ENCODE assay signal across 23 cellular contexts in the genomic region with DNA sequence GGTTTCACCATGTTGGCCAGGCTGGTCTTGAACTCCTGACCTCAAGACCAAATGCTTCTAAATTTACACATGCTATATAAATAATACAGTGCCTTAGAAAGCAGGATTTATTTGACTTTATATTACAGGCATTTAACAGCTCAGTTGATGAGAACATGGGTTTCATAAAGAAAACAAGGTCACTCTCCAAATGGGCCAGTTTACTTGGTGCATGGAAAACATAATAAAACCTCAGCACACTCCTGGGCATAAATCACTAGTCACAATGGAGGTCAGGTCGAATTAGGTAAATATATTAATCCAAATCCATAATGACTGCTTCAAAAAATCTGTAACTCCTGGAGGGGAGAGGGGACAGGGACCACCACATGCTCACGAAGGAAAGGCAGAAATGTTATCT.
"Had no signal": no experiment of that assay in that cellular context is flagged by ENCODE, and none has a peak within 500 bp of the region (broad histone marks: within the 10 kb centered on the region; RNA-seq: fewer than 3 reads in every experiment).

No MANE protein-coding gene starts in this region.

- H3K27ac Mint-ChIP-seq: natural killer cell; stimulated activated naive B cell treated with anti-CD40 and anti-IgM and Interleukin-4, amounts not matched to agents 10 μg/mL and 1 μg/mL and 100 μg/mL, for 72 hours had no signal

- ATAC-seq: left cardiac atrium; natural killer cell; right lobe of liver; stimulated activated naive B cell treated with anti-CD40 and anti-IgM and Interleukin-4, amounts not matched to agents 10 μg/mL and 1 μg/mL and 100 μg/mL, for 72 hours; stimulated activated naive CD8-positive, alpha-beta T cell treated with anti-CD3 and anti-CD28 coated beads, Interleukin-15, Interleukin-2, amounts not matched to agents 100 U/mL and 50 U/mL, for 24 hours had no signal

- H3K4me3 ChIP-seq: hepatocyte, left ventricle myocardium inferior, lung, ovary, right atrium auricular region, right lobe of liver, smooth muscle cell, stomach, testis, thyroid gland, transverse colon, upper lobe of left lung, vagina had no signal

- DNase-seq: kidney glomerular epithelial cell; left cardiac atrium; left ventricle myocardium inferior; naive B cell; natural killer cell; ovary; right lobe of liver; stimulated activated CD4-positive, alpha-beta T cell treated with anti-CD3 and anti-CD28 coated beads, Interleukin-1b, Interleukin-23, amount 100 ng/mL, for 48 hours; stimulated activated CD4-positive, alpha-beta T cell treated with anti-CD3 and anti-CD28 coated beads, Interleukin-2, amount 100 ng/mL, for 48 hours; stimulated activated naive B cell treated with anti-CD40 and anti-IgM and Interleukin-4, amounts not matched to agents 10 μg/mL and 1 μg/mL and 100 μg/mL, for 72 hours; stimulated activated naive CD8-positive, alpha-beta T cell treated with anti-CD3 and anti-CD28 coated beads, Interleukin-15, Interleukin-2, amounts not matched to agents 100 U/mL and 50 U/mL, for 24 hours; stomach; testis; thyroid gland; transverse colon; upper lobe of left lung had no signal

- H3K36me3 Mint-ChIP-seq: natural killer cell had no signal

- H3K27ac ChIP-seq: hepatocyte, left ventricle myocardium inferior, ovary, right atrium auricular region, right lobe of liver, stomach, testis, thyroid gland, transverse colon, upper lobe of left lung, vagina had no signal

- H3K27me3 Mint-ChIP-seq: naive B cell; progenitor cell of endocrine pancreas; stimulated activated naive B cell treated with anti-CD40 and anti-IgM and Interleukin-4, amounts not matched to agents 10 μg/mL and 1 μg/mL and 100 μg/mL, for 72 hours had no signal

- H3K4me3 Mint-ChIP-seq: mesothelial cell of epicardium; naive B cell; natural killer cell; stimulated activated naive B cell treated with anti-CD40 and anti-IgM and Interleukin-4, amounts not matched to agents 10 μg/mL and 1 μg/mL and 100 μg/mL, for 72 hours had no signal

- H3K9me3 Mint-ChIP-seq: mesothelial cell of epicardium; natural killer cell; stimulated activated naive B cell treated with anti-CD40 and anti-IgM and Interleukin-4, amounts not matched to agents 10 μg/mL and 1 μg/mL and 100 μg/mL, for 72 hours had no signal
